8 cellular contexts compared by ENCODE assay signal in the genomic region with DNA sequence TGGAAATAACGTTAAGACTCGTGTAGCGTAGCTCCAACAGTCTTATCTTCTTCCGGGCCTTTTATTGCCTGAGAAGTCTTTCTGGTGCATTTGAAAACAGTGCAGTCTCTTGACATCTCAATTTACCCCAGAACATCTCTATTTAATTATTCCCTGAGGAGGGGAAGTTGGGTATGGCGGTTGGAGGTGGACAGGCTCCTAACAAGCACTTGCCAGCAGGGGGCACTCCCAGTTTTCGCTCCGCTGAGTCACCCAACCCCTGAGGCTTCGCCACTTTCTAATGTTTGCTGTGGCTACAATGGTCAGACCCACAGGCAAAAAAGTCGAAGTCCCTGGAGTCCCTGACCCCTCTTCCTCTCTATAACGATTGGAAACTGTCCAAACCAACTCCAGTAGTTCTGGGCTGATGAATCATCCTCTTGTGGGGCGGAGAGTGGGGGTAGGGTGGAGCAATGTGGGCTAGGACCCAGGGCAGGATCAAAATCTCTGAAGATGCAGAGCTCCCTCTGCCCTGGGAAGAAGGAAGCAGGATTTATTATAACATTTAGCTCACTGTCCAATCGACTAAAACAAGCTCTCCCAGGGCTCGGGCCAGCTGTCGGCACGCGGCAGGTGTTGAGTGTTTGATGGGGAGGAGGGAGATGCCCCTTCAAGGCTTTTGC.
DNase-seq lines count a peak whose midpoint lies in the region; ATAC-seq and TF ChIP-seq lines count a peak whose summit lies in the region.

No MANE protein-coding gene starts in this region.

- peaks cover 17% of the 10 kb centered on the region for H3K4me1 ChIP-seq in SJSA1 (replicated peaks)
- H3K4me1 ChIP-seq in foreskin keratinocyte: peaks cover 18% of the 10 kb centered on the region
- H3K4me1 ChIP-seq in trophoblast cell (ENCODE audit: control insufficient read depth in 1 of 2, insufficient read depth in 2 of 2, low read length in 2 of 2): peaks cover 6 to 9% of the 10 kb centered on the region in 2 experiments

- no peak overlapping the region for H3K14ac ChIP-seq in trophoblast cell (ENCODE audit: low read length)

- H2AK5ac ChIP-seq in trophoblast cell (ENCODE audit: low read length): no peak overlapping the region

- H3K4me3 Mint-ChIP-seq in activated CD4-positive, alpha-beta memory T cell treated with anti-CD3 and anti-CD28 coated beads for 36 hours: no peak overlapping the region
- no peak overlapping the region for H3K4me3 Mint-ChIP-seq in activated CD4-positive, alpha-beta memory T cell treated with anti-CD3 and anti-CD28 coated beads, Interleukin-2, amount 10 ng/mL, durations not matched to agents 7 days and 5 days

- no peak overlapping the region for H2BK120ac ChIP-seq in trophoblast cell (ENCODE audit: insufficient read depth, low read length, poor library complexity)

- intact Hi-C loops in activated CD4-positive, alpha-beta memory T cell treated with anti-CD3 and anti-CD28 coated beads for 36 hours (cut with micrococcal nuclease): no loop called here

- no peaks in the 10 kb centered on the region for H3K36me3 Mint-ChIP-seq in activated CD4-positive, alpha-beta memory T cell treated with anti-CD3 and anti-CD28 coated beads for 36 hours
- H3K36me3 Mint-ChIP-seq in activated CD4-positive, alpha-beta memory T cell treated with anti-CD3 and anti-CD28 coated beads, Interleukin-2, amount 10 ng/mL, durations not matched to agents 7 days and 5 days (ENCODE audit: low read depth): no peaks in the 10 kb centered on the region

- peak; percentile 52 for ATAC-seq in foreskin keratinocyte
- ATAC-seq in GM18517 (IDR thresholded peaks at IDR 0.05; ENCODE audit: unreplicated experiment): no peak
- ATAC-seq in HG03045 (IDR thresholded peaks at IDR 0.05; ENCODE audit: unreplicated experiment): no peak

- peak; percentile 16 for DNase-seq in activated CD4-positive, alpha-beta memory T cell treated with anti-CD3 and anti-CD28 coated beads for 36 hours
- DNase-seq in activated CD4-positive, alpha-beta memory T cell treated with anti-CD3 and anti-CD28 coated beads, Interleukin-2, amount 10 ng/mL, durations not matched to agents 7 days and 5 days: no peak
- DNase-seq in HT1080 (ENCODE audit: low read depth): peak; percentile 97
- peak; percentile 72 to 79 for DNase-seq in SJSA1 (ENCODE audit: low read depth in 1 of 2, low spot score in 2 of 2)
- DNase-seq in foreskin keratinocyte: peak; percentile 75 to 83
- DNase-seq in trophoblast cell: peak; percentile 23 to 66

- no peaks in the 10 kb centered on the region for H3K27me3 Mint-ChIP-seq in activated CD4-positive, alpha-beta memory T cell treated with anti-CD3 and anti-CD28 coated beads for 36 hours
- no peaks in the 10 kb centered on the region for H3K27me3 Mint-ChIP-seq in activated CD4-positive, alpha-beta memory T cell treated with anti-CD3 and anti-CD28 coated beads, Interleukin-2, amount 10 ng/mL, durations not matched to agents 7 days and 5 days

- no peak overlapping the region for H3K9ac ChIP-seq in trophoblast cell (ENCODE audit: low read length)

- POLR2A ChIA-PET in activated CD4-positive, alpha-beta memory T cell treated with anti-CD3 and anti-CD28 coated beads for 36 hours (lab: Charles Lee): no interaction called here
- POLR2A ChIA-PET in activated CD4-positive, alpha-beta memory T cell treated with anti-CD3 and anti-CD28 coated beads, Interleukin-2, amount 10 ng/mL, durations not matched to agents 7 days and 5 days (lab: Charles Lee): no interaction called here

- no peak overlapping the region for H3K18ac ChIP-seq in trophoblast cell (ENCODE audit: low read length)

- no peaks in the 10 kb centered on the region for H3K4me1 Mint-ChIP-seq in activated CD4-positive, alpha-beta memory T cell treated with anti-CD3 and anti-CD28 coated beads for 36 hours (ENCODE audit: low read depth)
- H3K4me1 Mint-ChIP-seq in activated CD4-positive, alpha-beta memory T cell treated with anti-CD3 and anti-CD28 coated beads, Interleukin-2, amount 10 ng/mL, durations not matched to agents 7 days and 5 days: peaks cover 2% of the 10 kb centered on the region

- no peak overlapping the region for H3K23ac ChIP-seq in trophoblast cell (ENCODE audit: low read length)

- no peak overlapping the region for H2BK5ac ChIP-seq in trophoblast cell (ENCODE audit: low read depth, low read length, poor library complexity)

- no peaks in the 10 kb centered on the region for H3K79me1 ChIP-seq in trophoblast cell (ENCODE audit: low read length)

- WGBS in trophoblast cell (ENCODE audit: extremely low coverage, insufficient coverage, insufficient read length): no CpG with 5 or more reads among the region's 16 CpGs

- H3K27me3 ChIP-seq in SJSA1 (replicated peaks) (peaks cover 5% of the 10 kb centered on the region; the same call in 1 of the 2 replicates), foreskin keratinocyte (no peaks in the 10 kb centered on the region), trophoblast cell (ENCODE audit: insufficient read depth, low read length) (no peaks in the 10 kb centered on the region)

- H3K9me3 Mint-ChIP-seq in activated CD4-positive, alpha-beta memory T cell treated with anti-CD3 and anti-CD28 coated beads for 36 hours: no peaks in the 10 kb centered on the region
- H3K9me3 Mint-ChIP-seq in activated CD4-positive, alpha-beta memory T cell treated with anti-CD3 and anti-CD28 coated beads, Interleukin-2, amount 10 ng/mL, durations not matched to agents 7 days and 5 days: no peaks in the 10 kb centered on the region

- no peak overlapping the region for H2BK12ac ChIP-seq in trophoblast cell (ENCODE audit: low read length)

- H2AFZ ChIP-seq in trophoblast cell (ENCODE audit: insufficient read depth, low read length, poor library complexity): no peak overlapping the region

- no peak overlapping the region for H3K4ac ChIP-seq in trophoblast cell (ENCODE audit: low read depth, low read length)

- no peaks in the 10 kb centered on the region for H3K36me3 ChIP-seq in SJSA1
- no peaks in the 10 kb centered on the region for H3K36me3 ChIP-seq in trophoblast cell (ENCODE audit: control insufficient read depth in 1 of 2, insufficient read depth in 2 of 2, low read length in 2 of 2)

- no peak overlapping the region for H4K12ac ChIP-seq in trophoblast cell (ENCODE audit: low read depth, low read length)

- no peak overlapping the region for H3K4me2 ChIP-seq in trophoblast cell (ENCODE audit: low read length)

- H3K27ac ChIP-seq in SJSA1 (no peak overlapping the region), foreskin keratinocyte (peak overlapping the region; percentile 11), trophoblast cell (ENCODE audit: low read depth, low read length) (no peak overlapping the region)

- no peak overlapping the region for H3K4me3 ChIP-seq in SJSA1
- no peak overlapping the region for H3K4me3 ChIP-seq in trophoblast cell (ENCODE audit: low read depth, low read length)

- TF ChIP-seq CTCF in foreskin keratinocyte (conservative IDR thresholded peaks at IDR 0.05): peak; percentile 71

- no peak overlapping the region for H4K91ac ChIP-seq in trophoblast cell (ENCODE audit: low read depth, low read length)

- H3K9me3 ChIP-seq in SJSA1 (replicated peaks): no peaks in the 10 kb centered on the region
- no peaks in the 10 kb centered on the region for H3K9me3 ChIP-seq in trophoblast cell (ENCODE audit: insufficient read depth, low read depth, low read length)

- no peaks in the 10 kb centered on the region for H3K79me2 ChIP-seq in trophoblast cell (ENCODE audit: control insufficient read depth, insufficient read depth, low read length, poor library complexity)

- CTCF ChIA-PET in activated CD4-positive, alpha-beta memory T cell treated with anti-CD3 and anti-CD28 coated beads for 36 hours (lab: Charles Lee): no interaction called here
- CTCF ChIA-PET in activated CD4-positive, alpha-beta memory T cell treated with anti-CD3 and anti-CD28 coated beads, Interleukin-2, amount 10 ng/mL, durations not matched to agents 7 days and 5 days (lab: Charles Lee): no interaction called here

- H4K8ac ChIP-seq in trophoblast cell (ENCODE audit: low read depth, low read length): peak overlapping the region; percentile 7

- no peak overlapping the region for H3K27ac Mint-ChIP-seq in activated CD4-positive, alpha-beta memory T cell treated with anti-CD3 and anti-CD28 coated beads for 36 hours
- no peak overlapping the region for H3K27ac Mint-ChIP-seq in activated CD4-positive, alpha-beta memory T cell treated with anti-CD3 and anti-CD28 coated beads, Interleukin-2, amount 10 ng/mL, durations not matched to agents 7 days and 5 days
